In the genomic region with DNA sequence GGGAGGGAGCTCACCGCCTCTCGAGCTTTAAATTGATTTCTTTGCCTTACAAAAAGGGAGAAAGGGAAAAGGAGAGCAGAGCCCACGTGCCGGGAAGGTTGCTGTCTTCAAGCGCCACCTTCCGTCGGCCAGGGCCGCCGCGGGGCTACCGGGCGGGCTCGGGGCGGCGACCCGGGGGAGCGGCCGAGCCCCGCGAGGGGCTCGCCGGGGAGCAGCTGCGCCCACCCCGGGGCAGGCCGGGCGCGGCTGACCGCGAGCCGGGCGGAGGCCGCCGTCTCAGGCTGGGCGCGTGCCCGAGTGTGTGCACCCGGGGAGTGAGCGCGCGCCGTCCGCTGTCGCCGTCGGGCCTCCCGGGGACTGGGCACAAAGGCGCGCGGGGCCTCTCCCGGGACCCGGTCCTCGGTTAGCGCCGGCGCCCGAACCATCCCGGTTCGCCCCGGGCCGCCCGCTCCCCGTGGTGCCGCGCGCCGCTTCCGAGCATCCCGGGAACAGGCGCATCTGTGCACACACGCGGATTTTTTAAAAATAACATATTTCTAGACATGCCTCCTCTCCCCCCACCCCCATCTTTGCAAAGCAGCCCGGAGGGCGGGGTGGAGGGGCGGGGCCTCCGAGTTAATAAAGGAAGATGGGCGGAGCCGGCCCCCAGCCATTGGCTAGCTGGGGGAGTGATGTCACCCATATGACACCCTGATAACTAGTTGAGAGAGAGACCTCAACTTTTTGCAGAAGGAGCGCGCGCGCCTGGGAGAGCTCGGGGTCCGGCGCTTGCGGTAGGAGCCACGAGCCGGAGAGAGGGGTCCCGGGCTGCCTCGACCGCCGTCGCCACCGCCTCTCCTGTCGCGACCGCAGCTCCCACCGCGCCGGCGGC, we compare ENCODE assay signal across 8 cellular contexts. TPM values are rescaled to one million over a fixed set of nuclear protein-coding genes. Genes with fewer than 3 reads are reported as not detected.
DNase-seq lines count a peak whose midpoint lies in the region; ATAC-seq and TF ChIP-seq lines count a peak whose summit lies in the region.

A gene (plus strand): TSS at position 726 of the 871 bp plus-strand sequence. CDS start 338 bp downstream, outside the sequence.

- TF ChIP-seq CTCF in AG10803 (conservative IDR thresholded peaks at IDR 0.05; ENCODE audit: low read length) (no peak; the same call in 1 of the 2 replicates), astrocyte of the cerebellum (IDR thresholded peaks at IDR 0.05; ENCODE audit: low read depth, low read length, missing control alignments) (peak; percentile 53), type B pancreatic cell (conservative IDR thresholded peaks at IDR 0.05) (peak; percentile 55)

- peaks cover 13% of the 10 kb centered on the region for H3K27me3 Mint-ChIP-seq in type B pancreatic cell

- ATAC-seq in HG02852 (IDR thresholded peaks at IDR 0.05; ENCODE audit: unreplicated experiment): no peak

- H3K4me1 Mint-ChIP-seq in type B pancreatic cell (ENCODE audit: unreplicated experiment): peaks cover 12% of the 10 kb centered on the region

- peak within 1 kb of the TSS; percentile 100 for H3K4me3 Mint-ChIP-seq in type B pancreatic cell

- H3K36me3 Mint-ChIP-seq in type B pancreatic cell: peaks cover 7% of the 10 kb centered on the region

- in situ Hi-C loops in astrocyte of the cerebellum (cut with HindIII; ENCODE audit: low sequenced_read_pairs): no loop called here

- DNase-seq in AG10803 (ENCODE audit: low read depth) (peak; percentile 74), NCI-H1436 (lab: John Stamatoyannopoulos, UW) (peak; percentile 95), astrocyte of the cerebellum (ENCODE audit: low read depth) (peak; percentile 89), iris pigment epithelial cell (ENCODE audit: low read depth) (peak; percentile 89), type B pancreatic cell (ENCODE audit: extremely low spot score, unreplicated experiment) (peak; percentile 97), RPMI8226 (no peak), cerebellar cortex (ENCODE audit: low spot score) (no peak)

- peak within 1 kb of the TSS; percentile 64 for H3K4me3 ChIP-seq in AG10803 (ENCODE audit: low read length)
- peak within 1 kb of the TSS; percentile 69 for H3K4me3 ChIP-seq in astrocyte of the cerebellum (ENCODE audit: low read depth, low read length)

- H3K27ac Mint-ChIP-seq in type B pancreatic cell: peak within 1 kb of the TSS; percentile 96

- H3K9me3 Mint-ChIP-seq in type B pancreatic cell: no peaks in the 10 kb centered on the region

RNA-seq across cellular contexts. Expression of the gene that starts here (rescaled TPM):
- 21.1 and 83.2 TPM in 2 replicates for total RNA-seq in type B pancreatic cell (ENCODE audit: low replicate concordance)

Comparison
In these comparisons a context has a peak if more than half of its experiments do, and no peak if none do; other contexts are left out.
1. DNase-seq: peak in AG10803 (single experiment), NCI-H1436 (single experiment), astrocyte of the cerebellum (single experiment), iris pigment epithelial cell (single experiment) and type B pancreatic cell (single experiment); none in RPMI8226 (single experiment) and cerebellar cortex (single experiment).